8 cellular contexts compared by ENCODE assay signal in the genomic region with DNA sequence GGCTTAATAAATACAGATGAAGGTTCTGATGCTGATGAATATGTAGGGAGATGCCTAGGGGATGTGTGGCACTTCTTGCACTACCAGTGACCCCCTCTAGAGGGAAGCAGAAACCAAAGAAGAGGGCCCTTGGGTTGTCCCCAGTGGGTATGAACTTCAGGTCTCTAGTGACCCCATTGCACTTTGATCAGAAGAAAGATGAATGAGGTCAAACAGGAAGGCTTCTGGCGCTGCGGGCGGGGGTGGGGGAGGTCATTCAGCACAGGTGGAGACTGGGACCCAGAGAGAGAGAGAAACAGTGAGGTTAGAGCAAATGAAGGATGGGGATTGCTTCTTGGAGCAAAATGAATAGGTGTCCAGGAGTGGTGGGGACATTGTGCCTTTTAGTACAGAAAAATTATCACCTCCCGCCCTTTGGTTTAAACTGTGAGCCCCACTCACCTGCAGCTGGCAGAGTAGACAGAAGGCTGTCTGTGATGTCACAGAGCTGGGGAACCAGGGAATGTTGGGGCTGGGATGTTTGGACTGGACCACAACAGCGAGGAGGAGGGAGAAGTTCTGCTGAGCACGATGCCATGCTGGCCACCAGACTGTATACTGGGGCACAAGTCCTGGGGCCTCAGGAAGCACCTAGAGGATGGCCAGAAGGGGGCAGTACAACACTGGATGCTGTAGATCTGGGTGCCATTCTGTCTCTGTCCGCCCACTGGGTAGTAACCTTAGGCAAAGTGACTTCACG. TPM values are rescaled to one million over a fixed set of nuclear protein-coding genes. Genes with fewer than 3 reads are reported as not detected.
DNase-seq lines count a peak whose midpoint lies in the region; ATAC-seq, FAIRE-seq and TF ChIP-seq lines count a peak whose summit lies in the region.

Gene TEX48, minus strand, starts transcription at position 599 of the 739 bp plus-strand sequence. CDS start 10,469 bp downstream, outside the sequence.

- no peak within 1 kb of the TSS for H3K4me3 ChIP-seq in Jurkat, Clone E6-1 (ENCODE audit: low read length)
- H3K4me3 ChIP-seq in Peyer's patch: no peak within 1 kb of the TSS
- H3K4me3 ChIP-seq in fibroblast of the aortic adventitia (ENCODE audit: low read depth, low read length): no peak within 1 kb of the TSS
- no peak within 1 kb of the TSS for H3K4me3 ChIP-seq in pancreas
- no peak within 1 kb of the TSS for H3K4me3 ChIP-seq in upper lobe of left lung

- peaks cover 0 to 6% (median 3%) of the 10 kb centered on the region in 4 donors for H3K4me1 ChIP-seq in Peyer's patch
- peaks cover 0 to 3% (median 0%) of the 10 kb centered on the region in 3 donors for H3K4me1 ChIP-seq in pancreas
- peaks cover 0 to 5% (median 0%) of the 10 kb centered on the region in 4 donors for H3K4me1 ChIP-seq in upper lobe of left lung

- H3K27ac ChIP-seq in Peyer's patch (no peak within 1 kb of the TSS), pancreas (no peak within 1 kb of the TSS), upper lobe of left lung (no peak within 1 kb of the TSS)

- ATAC-seq in GM21528 (IDR thresholded peaks at IDR 0.05; ENCODE audit: low FRiP score, unreplicated experiment): peak; percentile 83
- ATAC-seq in pancreas: peak in 3 of 4 donors; percentile 83 to 92 (median 90)
- peak; percentile 84 to 89 for ATAC-seq in upper lobe of left lung (ENCODE audit: low FRiP score in 2 of 2)

- WGBS in pancreas, 2 donors: 42 to 53% methylated on average over 8 of the region's 8 CpGs
- WGBS in upper lobe of left lung, 2 donors: 52 to 59% methylated on average over 8 of the region's 8 CpGs

- H3K36me3 ChIP-seq in Peyer's patch: no peaks in the 10 kb centered on the region
- H3K36me3 ChIP-seq in pancreas: no peaks in the 10 kb centered on the region
- no peaks in the 10 kb centered on the region for H3K36me3 ChIP-seq in upper lobe of left lung

- DNase-seq in DMS114 treated with DMSO at 0.1 percent for 48 hours (lab: John Stamatoyannopoulos, UW; ENCODE audit: unreplicated experiment): peak; percentile 21
- DNase-seq in Jurkat, Clone E6-1 (ENCODE audit: low read depth, low spot score): peak; percentile 77
- DNase-seq in Peyer's patch: peak; percentile 65 to 89 (median 67)
- DNase-seq in activated T-cell treated with anti-CD3 and anti-CD28 coated beads, Interleukin-2, amount 50 U/mL, for 1 hour: peak; percentile 62
- DNase-seq in fibroblast of the aortic adventitia (ENCODE audit: low read depth): peak; percentile 75
- peak in 3 of 6 donors; percentile 20 to 56 (median 43) for DNase-seq in pancreas
- peak in 1 of 2 donors; percentile 69 for DNase-seq in upper lobe of left lung

- intact Hi-C loops in pancreas (cut with DNase I): no loop called here

- H3K9me3 ChIP-seq in Peyer's patch (no peaks in the 10 kb centered on the region), pancreas (no peaks in the 10 kb centered on the region), upper lobe of left lung (no peaks in the 10 kb centered on the region)

- TF ChIP-seq CTCF in Peyer's patch (IDR thresholded peaks at IDR 0.05) (peak; percentile 42 to 86 (median 76)), fibroblast of the aortic adventitia (IDR thresholded peaks at IDR 0.05; ENCODE audit: insufficient read depth, low read length) (peak; percentile 88), pancreas (IDR thresholded peaks at IDR 0.05) (peak; percentile 17 to 49 (median 43)), upper lobe of left lung (IDR thresholded peaks at IDR 0.05) (peak; percentile 47 to 67 (median 60))

- TF ChIP-seq POLR2A in Peyer's patch (IDR thresholded peaks at IDR 0.05) (no peak), upper lobe of left lung (IDR thresholded peaks at IDR 0.05) (no peak)

- FAIRE-seq in pancreas (lab: Jason Lieb, UNC): no peak

- TF ChIP-seq EP300 in upper lobe of left lung (IDR thresholded peaks at IDR 0.05): no peak

- no peaks in the 10 kb centered on the region for H3K27me3 ChIP-seq in Peyer's patch
- H3K27me3 ChIP-seq in pancreas: no peaks in the 10 kb centered on the region
- H3K27me3 ChIP-seq in upper lobe of left lung: no peaks in the 10 kb centered on the region

RNA-seq across cellular contexts. Expression of gene TEX48, which starts in this region (rescaled TPM):
- polyA plus RNA-seq in Jurkat, Clone E6-1 (2012; ENCODE audit: insufficient read depth, insufficient read length): not detected
- not detected for total RNA-seq in Peyer's patch
- not detected in 2 replicates for total RNA-seq in fibroblast of the aortic adventitia (ENCODE audit: low replicate concordance)
- not detected for total RNA-seq in pancreas
- polyA plus RNA-seq in pancreas: not detected
- not detected for total RNA-seq in upper lobe of left lung

Comparison
In these comparisons a context has a peak if more than half of its experiments do, and no peak if none do; other contexts are left out.
1. Peak in DNase-seq in Peyer's patch; RNA of the gene not detected or under 1 TPM.
2. Peak in DNase-seq in fibroblast of the aortic adventitia; RNA of the gene not detected or under 1 TPM.
3. Peak in ATAC-seq in pancreas; RNA of the gene not detected or under 1 TPM.
4. Peak in ATAC-seq in upper lobe of left lung; RNA of the gene not detected or under 1 TPM.